ENCODE assay signal across 8 cellular contexts in genomic region chr1:150613061-150613920, GRCh38. TPM values are rescaled to one million over a fixed set of nuclear protein-coding genes. Genes with fewer than 3 reads are reported as not detected.
DNase-seq lines count a peak whose midpoint lies in the region; ATAC-seq, FAIRE-seq and TF ChIP-seq lines count a peak whose summit lies in the region.

No MANE protein-coding gene starts in this region.

- H3K36me3 ChIP-seq in SK-N-SH (replicated peaks in 1 of 2; ENCODE audit: control insufficient read depth in 1 of 2, insufficient read depth in 2 of 2, low read length in 1 of 2) = peaks cover 0 to 13% of the 10 kb centered on the region in 2 experiments
- peaks cover 2 to 11% of the 10 kb centered on the region in 2 experiments; a peak in 2 of 4 replicates for H3K36me3 ChIP-seq in GM12878 (ENCODE audit: control insufficient read depth in 2 of 2, insufficient read depth in 2 of 2, low read length in 1 of 2)

- H3K27ac Mint-ChIP-seq in activated CD8-positive, alpha-beta memory T cell treated with anti-CD3 and anti-CD28 coated beads, Interleukin-2, amount 10 ng/mL, durations not matched to agents 7 days and 5 days = peak overlapping the region; percentile 83

- peak; percentile 75 for DNase-seq in activated CD8-positive, alpha-beta memory T cell treated with anti-CD3 and anti-CD28 coated beads, Interleukin-2, amount 10 ng/mL, durations not matched to agents 7 days and 5 days
- no peak for DNase-seq in activated CD8-positive, alpha-beta memory T cell treated with anti-CD3 and anti-CD28 coated beads, Interleukin-2, amount 50 U/mL, for 48 hours
- DNase-seq in HTR-8/SVneo (ENCODE audit: insufficient read length, low spot score) = peak; percentile 57
- DNase-seq in SK-N-SH = no peak
- DNase-seq in GM12878 (ENCODE audit: low read depth, low spot score) = peak; percentile 79
- DNase-seq in stimulated activated CD8-positive, alpha-beta memory T cell treated with anti-CD3 and anti-CD28 coated beads, Interleukin-7, amount 100 ng/mL, for 4 hours (ENCODE audit: low read depth in 2 of 2) = peak; percentile 24 to 48
- DNase-seq in islet precursor cell = no peak

- SMC1A ChIA-PET in GM12878 (lab: Charles Lee; ENCODE audit: uncharacterized antibody, unreplicated experiment) = interaction anchor here (1.0 to 18.8 kb wide), 6 partner anchors 9 to 50 kb away, joined by 3 to 367 read pairs (median 6); partner anchors contain the start of genes ENSA and MCL1

- TF ChIP-seq POLR2A in GM12878 (IDR thresholded peaks at IDR 0.05; ENCODE audit: low read depth, low read length) = 0 out of 2 replicates have a peak, but pooled peaks have one; percentile 20

- no peak for TF ChIP-seq CTCF in SK-N-SH (IDR thresholded peaks at IDR 0.05)
- TF ChIP-seq CTCF in GM12878 (IDR thresholded peaks at IDR 0.05 in 2 of 3, conservative IDR thresholded peaks at IDR 0.05 in 1 of 3; ENCODE audit: control insufficient read depth in 2 of 3, extremely low read depth in 1 of 3, insufficient read depth in 1 of 3, low read depth in 3 of 3, low read length in 3 of 3) = no peak

- H3K4me3 ChIP-seq in SK-N-SH (ENCODE audit: low read depth in 2 of 2, low read length in 1 of 2) = no peak overlapping the region
- no peak overlapping the region for H3K4me3 ChIP-seq in GM12878

- no peaks in the 10 kb centered on the region for H3K9me2 ChIP-seq in SK-N-SH

- FAIRE-seq in HTR-8/SVneo (lab: Jason Lieb, UNC) (no peak), GM12878 (lab: Jason Lieb, UNC) (peak; percentile 86)

- H3K27me3 ChIP-seq in SK-N-SH (ENCODE audit: insufficient read depth) = no peaks in the 10 kb centered on the region
- no peaks in the 10 kb centered on the region for H3K27me3 ChIP-seq in GM12878 (replicated peaks in 1 of 2; ENCODE audit: control insufficient read depth in 2 of 2, insufficient read depth in 2 of 2, low read length in 1 of 2)
- no peaks in the 10 kb centered on the region for H3K27me3 ChIP-seq in layer of hippocampus (ENCODE audit: control insufficient read depth, insufficient read depth, low read length)

- H3K9ac ChIP-seq in SK-N-SH = peak overlapping the region; percentile 64
- H3K9ac ChIP-seq in GM12878 (ENCODE audit: control insufficient read depth, insufficient read depth, low read length) = no peak overlapping the region

- H3K4me2 ChIP-seq in SK-N-SH = peak overlapping the region; percentile 70
- H3K4me2 ChIP-seq in GM12878 (ENCODE audit: control insufficient read depth, insufficient read depth) = peak overlapping the region; percentile 36; the same call in 1 of the 2 replicates

- H4K20me1 ChIP-seq in SK-N-SH (ENCODE audit: insufficient read depth) = no peaks in the 10 kb centered on the region
- no peaks in the 10 kb centered on the region for H4K20me1 ChIP-seq in GM12878 (ENCODE audit: control insufficient read depth, insufficient read depth)

- POLR2A ChIA-PET in SK-N-SH (lab: Yijun Ruan, JAX) = no interaction called here
- POLR2A ChIA-PET in GM12878 (lab: Charles Lee) = interaction anchor here (1.0 to 7.3 kb wide), 7 partner anchors 9 to 84 kb away, joined by 3 to 95 read pairs (median 7); partner anchors contain the start of genes ENSA, GOLPH3L and MCL1

- in situ Hi-C loops in GM12878 (cut with MboI) = loop anchor here (5.0 kb wide), 1 partner anchor 46 kb away; no protein-coding TSS in a partner anchor

- H3K27ac ChIP-seq in SK-N-SH (ENCODE audit: low read depth in 2 of 2, low read length in 1 of 2) (peak overlapping the region; percentile 71 to 97), GM12878 (ENCODE audit: control insufficient read depth, insufficient read depth) (peak overlapping the region; percentile 80), layer of hippocampus (ENCODE audit: low read depth, low read length) (peak overlapping the region; percentile 79)

- TF ChIP-seq RAD21 in SK-N-SH (IDR thresholded peaks at IDR 0.05; ENCODE audit: low read length) (no peak), GM12878 (IDR thresholded peaks at IDR 0.05; ENCODE audit: insufficient read depth, low read depth, low read length) (no peak)

- peaks cover 28% of the 10 kb centered on the region for H3K79me2 ChIP-seq in SK-N-SH (ENCODE audit: insufficient read depth)
- no peaks in the 10 kb centered on the region; the same call in none of the 2 replicates for H3K79me2 ChIP-seq in GM12878 (ENCODE audit: control insufficient read depth, insufficient read depth, low read length)

- WGBS in SK-N-SH (ENCODE audit: low lambda C conversion rate) = 45% methylated on average over 12 of the region's 12 CpGs
- 15% methylated on average over 12 of the region's 12 CpGs for WGBS in GM12878 (ENCODE audit: insufficient coverage, insufficient replicate concordance, low lambda C conversion rate, missing lambda C conversion rate)

- CTCF ChIA-PET in activated CD8-positive, alpha-beta memory T cell treated with anti-CD3 and anti-CD28 coated beads, Interleukin-2, amount 10 ng/mL, durations not matched to agents 7 days and 5 days (lab: Charles Lee) = interaction anchor here (0.9 to 19.0 kb wide), 6 partner anchors 10 to 52 kb away, joined by 3 to 297 read pairs (median 4); partner anchors contain the start of gene ENSA
- CTCF ChIA-PET in SK-N-SH (lab: Yijun Ruan, JAX) (interaction anchor here (1.1 kb wide), 1 partner anchor 53 kb away, joined by 6 read pairs; no protein-coding TSS in a partner anchor), GM12878 (lab: Yijun Ruan, JAX) (interaction anchor here (0.7 to 14.0 kb wide), 4 partner anchors 10 to 48 kb away, joined by 3 to 390 read pairs (median 10); partner anchors contain the start of gene MCL1)

- peak; percentile 63 for ATAC-seq in activated CD8-positive, alpha-beta memory T cell treated with anti-CD3 and anti-CD28 coated beads, Interleukin-2, amount 10 ng/mL, durations not matched to agents 7 days and 5 days
- peak; percentile 68 for ATAC-seq in GM12878

- peaks cover 51% of the 10 kb centered on the region for H3F3A ChIP-seq in SK-N-SH (replicated peaks; ENCODE audit: insufficient read depth)

- H3K36me3 Mint-ChIP-seq in activated CD8-positive, alpha-beta memory T cell treated with anti-CD3 and anti-CD28 coated beads, Interleukin-2, amount 10 ng/mL, durations not matched to agents 7 days and 5 days = peaks cover 41% of the 10 kb centered on the region

- peaks cover 2 to 35% of the 10 kb centered on the region in 2 experiments; a peak in 3 of 4 replicates for H3K4me1 ChIP-seq in SK-N-SH (ENCODE audit: control insufficient read depth in 1 of 2, insufficient read depth in 2 of 2, low read depth in 1 of 2, low read length in 1 of 2)
- peaks cover 41% of the 10 kb centered on the region for H3K4me1 ChIP-seq in GM12878 (ENCODE audit: control insufficient read depth, insufficient read depth, low read length)

- no peaks in the 10 kb centered on the region for H3K27me3 Mint-ChIP-seq in activated CD8-positive, alpha-beta memory T cell treated with anti-CD3 and anti-CD28 coated beads, Interleukin-2, amount 10 ng/mL, durations not matched to agents 7 days and 5 days

- TSS peak; percentile 30 for BruUV-seq in GM12878 (replicated peaks; lab: Mats Ljungman, UMichigan)

- intact Hi-C loops in GM12878 (cut with micrococcal nuclease; ENCODE audit: unreplicated experiment) = no loop called here

- peak overlapping the region; percentile 63 for H3K4me3 Mint-ChIP-seq in activated CD8-positive, alpha-beta memory T cell treated with anti-CD3 and anti-CD28 coated beads, Interleukin-2, amount 10 ng/mL, durations not matched to agents 7 days and 5 days

- H2AFZ ChIP-seq in SK-N-SH (ENCODE audit: low read depth) = no peak overlapping the region; the same call in 1 of the 2 replicates
- H2AFZ ChIP-seq in GM12878 (ENCODE audit: control insufficient read depth, low read depth, low read length) = no peak overlapping the region

- no peaks in the 10 kb centered on the region for H3K9me3 Mint-ChIP-seq in activated CD8-positive, alpha-beta memory T cell treated with anti-CD3 and anti-CD28 coated beads, Interleukin-2, amount 10 ng/mL, durations not matched to agents 7 days and 5 days (ENCODE audit: low read depth)

- peaks cover 70% of the 10 kb centered on the region for H3K4me1 Mint-ChIP-seq in activated CD8-positive, alpha-beta memory T cell treated with anti-CD3 and anti-CD28 coated beads, Interleukin-2, amount 10 ng/mL, durations not matched to agents 7 days and 5 days

- H3K9me3 ChIP-seq in SK-N-SH (no peaks in the 10 kb centered on the region), GM12878 (replicated peaks; ENCODE audit: control insufficient read depth, insufficient read depth, low read length) (no peaks in the 10 kb centered on the region)

- TF ChIP-seq EP300 in SK-N-SH (IDR thresholded peaks at IDR 0.05; ENCODE audit: borderline replicate concordance in 1 of 2, low read depth in 1 of 2, low read length in 1 of 2) = peak in 1 of 2 experiments; percentile 57; a peak in 1 of 4 replicates
- TF ChIP-seq EP300 in GM12878 (IDR thresholded peaks at IDR 0.05; ENCODE audit: borderline replicate concordance in 1 of 2, control insufficient read depth in 1 of 2, low read depth in 2 of 2, low read length in 2 of 2) = peak; percentile 85 to 98

- RAD21 ChIA-PET in GM12878 (lab: Charles Lee; ENCODE audit: unreplicated experiment) = interaction anchor here (1.7 to 7.0 kb wide), 4 partner anchors 9 to 51 kb away, joined by 5 to 81 read pairs (median 14); partner anchors contain the start of gene MCL1

RNA-seq across cellular contexts. Expression of gene ENSA, which starts 16.1 kb away (rescaled TPM):
- total RNA-seq in activated CD8-positive, alpha-beta memory T cell treated with anti-CD3 and anti-CD28 coated beads, Interleukin-2, amount 10 ng/mL, durations not matched to agents 7 days and 5 days = 100 to 1,000 TPM; 202 to 252 TPM
- 47.4 and 56.3 TPM in 2 replicates for polyA plus RNA-seq in SK-N-SH (2012; rRNA removed)
- 62.5 and 74.7 TPM in 2 replicates for polyA plus RNA-seq in SK-N-SH (2012; cell fraction: cytosol; rRNA removed)
- polyA plus RNA-seq in SK-N-SH (2012; cell fraction: nucleus; rRNA removed) = 32.5 and 33.7 TPM in 2 replicates
- total RNA-seq in GM12878 (2013; cell fraction: nucleolus; rRNA removed) = 215 and 216 TPM in 2 replicates
- 155 and 157 TPM in 2 replicates for total RNA-seq in GM12878 (2014; rRNA removed)
- total RNA-seq in GM12878 (2014; rRNA removed; fragmentation: Illumina TruSeq; extraction: Trizol) = 201 and 203 TPM in 2 replicates
- total RNA-seq in GM12878 (2021) = 235 and 244 TPM in 2 replicates
- 63.5 TPM for polyA plus RNA-seq in GM12878 (2011; ENCODE audit: low read depth)
- polyA plus RNA-seq in GM12878 (2011; rRNA removed) = 112 and 146 TPM in 2 replicates
- 121 and 143 TPM in 2 replicates for polyA plus RNA-seq in GM12878 (2011; cell fraction: cytosol; rRNA removed)
- polyA plus RNA-seq in GM12878 (2011; cell fraction: nucleus; rRNA removed) = 36.4 and 43.6 TPM in 2 replicates
- polyA plus RNA-seq in GM12878 (2012) = 128 and 174 TPM in 2 replicates
- polyA plus RNA-seq in GM12878 (2014; fragmentation: Illumina TruSeq; extraction: Trizol) = 605 and 677 TPM in 2 replicates
- 10 to 100 TPM; 56.1 to 86.8 TPM for polyA plus RNA-seq in GM12878 (2014; fragmentation: Nextera tagmentation; extraction: Ambion mirVana)
- polyA plus RNA-seq in GM12878 (2014; rRNA removed) = 205 and 208 TPM in 2 replicates
- polyA plus RNA-seq in GM12878 (2016; fragmentation: Nextera tagmentation; extraction: Ambion mirVana) = 100 to 1,000 TPM; 124 to 131 TPM
- polyA minus RNA-seq in GM12878 (2011; rRNA and poly(A)+ RNA removed) = 30.2 and 34.0 TPM in 2 replicates
- polyA minus RNA-seq in GM12878 (2011; cell fraction: cytosol; rRNA and poly(A)+ RNA removed) = 12.8 and 20.2 TPM in 2 replicates
- 15.4 and 23.1 TPM in 2 replicates for polyA minus RNA-seq in GM12878 (2011; cell fraction: nucleus; rRNA and poly(A)+ RNA removed)

RNA-seq across cellular contexts. Expression of gene MCL1, which starts 33.9 kb away (rescaled TPM):
- 100 to 1,000 TPM; 373 to 408 TPM for total RNA-seq in activated CD8-positive, alpha-beta memory T cell treated with anti-CD3 and anti-CD28 coated beads, Interleukin-2, amount 10 ng/mL, durations not matched to agents 7 days and 5 days
- polyA plus RNA-seq in SK-N-SH (2012; rRNA removed) = 110 and 131 TPM in 2 replicates
- polyA plus RNA-seq in SK-N-SH (2012; cell fraction: cytosol; rRNA removed) = 70.8 and 82.9 TPM in 2 replicates
- polyA plus RNA-seq in SK-N-SH (2012; cell fraction: nucleus; rRNA removed) = 354 and 429 TPM in 2 replicates
- 113 and 120 TPM in 2 replicates for total RNA-seq in GM12878 (2013; cell fraction: nucleolus; rRNA removed)
- total RNA-seq in GM12878 (2014; rRNA removed) = 92.5 and 101 TPM in 2 replicates
- total RNA-seq in GM12878 (2014; rRNA removed; fragmentation: Illumina TruSeq; extraction: Trizol) = 99.4 and 99.6 TPM in 2 replicates
- total RNA-seq in GM12878 (2021) = 142 and 148 TPM in 2 replicates
- polyA plus RNA-seq in GM12878 (2011; ENCODE audit: low read depth) = 89.1 TPM
- polyA plus RNA-seq in GM12878 (2011; rRNA removed) = 102 and 141 TPM in 2 replicates
- 47.3 and 50.1 TPM in 2 replicates for polyA plus RNA-seq in GM12878 (2011; cell fraction: cytosol; rRNA removed)
- polyA plus RNA-seq in GM12878 (2011; cell fraction: nucleus; rRNA removed) = 96.0 and 105 TPM in 2 replicates
- 124 and 128 TPM in 2 replicates for polyA plus RNA-seq in GM12878 (2012)
- 109 and 133 TPM in 2 replicates for polyA plus RNA-seq in GM12878 (2014; fragmentation: Illumina TruSeq; extraction: Trizol)
- polyA plus RNA-seq in GM12878 (2014; fragmentation: Nextera tagmentation; extraction: Ambion mirVana) = 10 to 100 TPM; 18.1 to 25.5 TPM
- polyA plus RNA-seq in GM12878 (2014; rRNA removed) = 74.7 and 80.2 TPM in 2 replicates
- 10 to 100 TPM; 52.6 to 60.3 TPM for polyA plus RNA-seq in GM12878 (2016; fragmentation: Nextera tagmentation; extraction: Ambion mirVana)
- 86.6 and 103 TPM in 2 replicates for polyA minus RNA-seq in GM12878 (2011; rRNA and poly(A)+ RNA removed)
- polyA minus RNA-seq in GM12878 (2011; cell fraction: cytosol; rRNA and poly(A)+ RNA removed) = 37.0 and 38.8 TPM in 2 replicates
- polyA minus RNA-seq in GM12878 (2011; cell fraction: nucleus; rRNA and poly(A)+ RNA removed) = 89.3 and 122 TPM in 2 replicates

Comparison
In these comparisons a context has a peak if more than half of its experiments do, and no peak if none do; other contexts are left out.
1. DNase-seq: peak in activated CD8-positive, alpha-beta memory T cell treated with anti-CD3 and anti-CD28 coated beads, Interleukin-2, amount 10 ng/mL, durations not matched to agents 7 days and 5 days (single experiment), HTR-8/SVneo (single experiment), GM12878 (single experiment) and stimulated activated CD8-positive, alpha-beta memory T cell treated with anti-CD3 and anti-CD28 coated beads, Interleukin-7, amount 100 ng/mL, for 4 hours (2 of 2); none in activated CD8-positive, alpha-beta memory T cell treated with anti-CD3 and anti-CD28 coated beads, Interleukin-2, amount 50 U/mL, for 48 hours (single experiment), SK-N-SH (single experiment) and islet precursor cell (single experiment).
2. Peak in every context shown above with its lines, with median percentiles within 50 percentile points of each other: H3K27ac ChIP-seq.